ENCODE assay signal across 34 cellular contexts in the genomic region with DNA sequence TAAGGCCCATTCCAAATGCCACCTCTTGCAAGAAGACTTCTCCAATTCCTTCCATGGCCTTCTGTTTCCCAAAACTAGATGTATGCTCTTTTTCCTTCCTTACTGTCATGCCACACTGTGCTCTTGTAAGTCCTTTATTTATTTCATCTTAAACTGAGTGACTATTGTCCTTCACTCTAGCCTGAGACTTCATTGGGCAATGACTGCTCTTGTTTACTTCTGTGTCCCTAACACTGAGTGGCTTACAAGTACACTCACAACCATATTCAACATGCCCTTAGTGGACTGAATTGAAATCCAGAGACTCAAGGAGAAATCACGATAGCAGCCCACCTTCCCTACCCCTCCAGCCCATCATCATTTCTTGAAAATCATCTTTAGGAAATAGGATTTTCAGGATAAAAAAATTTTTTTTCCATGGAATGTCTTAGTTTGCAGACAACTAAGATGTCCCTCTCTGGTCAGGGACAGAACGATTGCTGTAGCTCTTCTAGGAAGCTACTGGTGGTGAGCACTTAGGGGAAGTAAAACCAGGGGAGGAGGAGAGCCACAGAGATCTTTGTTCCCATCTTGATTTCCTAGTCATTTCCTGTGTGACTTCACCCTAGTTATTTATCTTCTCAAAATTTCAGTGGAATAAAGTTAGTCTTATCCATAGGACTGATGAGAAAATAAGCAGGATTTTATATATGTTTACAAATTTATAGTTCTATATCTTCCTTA.
A peak's percentile ranks its signal among the peaks of the same experiment; 100 is the strongest.
DNase-seq lines count a peak whose midpoint lies in the region; ATAC-seq and TF ChIP-seq lines count a peak whose summit lies in the region.
"Had no signal": no experiment of that assay in that cellular context is flagged by ENCODE, and none has a peak within 500 bp of the region (broad histone marks: within the 10 kb centered on the region; RNA-seq: fewer than 3 reads in every experiment).

No MANE protein-coding gene starts in this region.

- H3K36me3 ChIP-seq in lung (ENCODE audit: control insufficient read depth in 2 of 2, insufficient read depth in 2 of 2, low read length in 2 of 2) (peaks cover 0 to 3% of the 10 kb centered on the region in 2 donors), upper lobe of right lung (no peaks in the 10 kb centered on the region)
- H3K36me3 ChIP-seq: colonic mucosa, HAP-1, Peyer's patch, SJSA1, tibial artery had no signal

- peaks cover 12% of the 10 kb centered on the region for H3K9me3 Mint-ChIP-seq in dendritic cell treated with granulocyte-macrophage colony-stimulating factor and Interleukin-4, amounts not matched to agents 40 ng/mL and 50 ng/mL, for 4 days
- no peaks in the 10 kb centered on the region for H3K9me3 Mint-ChIP-seq in activated T-helper 2 cell treated with anti-CD3 and anti-CD28 coated beads, Interferon-gamma antibody, Interleukin-2, Interleukin-4, amounts not matched to agents 10 μg/mL and 5 μg/mL and 100 μg/mL, durations not matched to agents 14 hours and 24 hours and 36 hours
- H3K9me3 Mint-ChIP-seq: activated CD4-positive, alpha-beta memory T cell treated with anti-CD3 and anti-CD28 coated beads, Interleukin-2, amount 10 ng/mL, durations not matched to agents 7 days and 5 days; activated naive CD8-positive, alpha-beta T cell treated with anti-CD3 and anti-CD28 coated beads for 36 hours; effector memory CD8-positive, alpha-beta T cell; naive thymus-derived CD8-positive, alpha-beta T cell; T-helper 1 cell treated with Interleukin-12 subunit alpha and Interleukin-12 subunit beta and Interleukin-4 antibody, amounts not matched to agents 30 μg/mL and 1 μg/mL, for 36 hours had no signal

- 46 to 51% methylated on average over 2 of the region's 2 CpGs for WGBS in lung, 2 donors

- H3K4me3 Mint-ChIP-seq in dendritic cell treated with granulocyte-macrophage colony-stimulating factor and Interleukin-4, amounts not matched to agents 40 ng/mL and 50 ng/mL, for 4 days = no peak overlapping the region
- H3K4me3 Mint-ChIP-seq in activated T-helper 2 cell treated with anti-CD3 and anti-CD28 coated beads, Interferon-gamma antibody, Interleukin-2, Interleukin-4, amounts not matched to agents 10 μg/mL and 5 μg/mL and 100 μg/mL, durations not matched to agents 14 hours and 24 hours and 36 hours (ENCODE audit: low read depth) = no peak overlapping the region
- H3K4me3 Mint-ChIP-seq: activated CD4-positive, alpha-beta memory T cell treated with anti-CD3 and anti-CD28 coated beads, Interleukin-2, amount 10 ng/mL, durations not matched to agents 7 days and 5 days; activated naive CD8-positive, alpha-beta T cell treated with anti-CD3 and anti-CD28 coated beads for 36 hours; B cell; effector memory CD8-positive, alpha-beta T cell; naive thymus-derived CD8-positive, alpha-beta T cell; T-helper 1 cell treated with Interleukin-12 subunit alpha and Interleukin-12 subunit beta and Interleukin-4 antibody, amounts not matched to agents 30 μg/mL and 1 μg/mL, for 36 hours had no signal

- H3K36me3 Mint-ChIP-seq in dendritic cell treated with granulocyte-macrophage colony-stimulating factor and Interleukin-4, amounts not matched to agents 40 ng/mL and 50 ng/mL, for 4 days (ENCODE audit: low read depth) = peaks cover 49% of the 10 kb centered on the region
- H3K36me3 Mint-ChIP-seq in activated T-helper 2 cell treated with anti-CD3 and anti-CD28 coated beads, Interferon-gamma antibody, Interleukin-2, Interleukin-4, amounts not matched to agents 10 μg/mL and 5 μg/mL and 100 μg/mL, durations not matched to agents 14 hours and 24 hours and 36 hours (ENCODE audit: low read depth) = no peaks in the 10 kb centered on the region
- H3K36me3 Mint-ChIP-seq: activated naive CD8-positive, alpha-beta T cell treated with anti-CD3 and anti-CD28 coated beads for 36 hours; naive thymus-derived CD8-positive, alpha-beta T cell had no signal

- H3K9me3 ChIP-seq in lung (ENCODE audit: control insufficient read depth in 2 of 2, insufficient read depth in 1 of 2, low read length in 1 of 2) = no peaks in the 10 kb centered on the region
- no peaks in the 10 kb centered on the region for H3K9me3 ChIP-seq in upper lobe of right lung
- H3K9me3 ChIP-seq: A549, colonic mucosa, HAP-1, heart right ventricle, Peyer's patch, SJSA1, tibial artery had no signal

- TF ChIP-seq CTCF in lung (IDR thresholded peaks at IDR 0.05; ENCODE audit: control extremely low read depth, extremely low read depth) = no peak
- no peak for TF ChIP-seq CTCF in upper lobe of right lung (IDR thresholded peaks at IDR 0.05)

- peaks cover 0 to 3% of the 10 kb centered on the region in 2 donors for H3K4me1 ChIP-seq in lung (ENCODE audit: control insufficient read depth in 2 of 2, insufficient read depth in 2 of 2, low read length in 2 of 2)
- H3K4me1 ChIP-seq in upper lobe of right lung = no peaks in the 10 kb centered on the region
- H3K4me1 ChIP-seq: A549, colonic mucosa, foreskin keratinocyte, HAP-1, Peyer's patch, SJSA1, tibial artery had no signal

- no peaks in the 10 kb centered on the region for H3K27me3 Mint-ChIP-seq in dendritic cell treated with granulocyte-macrophage colony-stimulating factor and Interleukin-4, amounts not matched to agents 40 ng/mL and 50 ng/mL, for 4 days
- H3K27me3 Mint-ChIP-seq in activated T-helper 2 cell treated with anti-CD3 and anti-CD28 coated beads, Interferon-gamma antibody, Interleukin-2, Interleukin-4, amounts not matched to agents 10 μg/mL and 5 μg/mL and 100 μg/mL, durations not matched to agents 14 hours and 24 hours and 36 hours (ENCODE audit: low read depth) = no peaks in the 10 kb centered on the region
- H3K27me3 Mint-ChIP-seq: activated CD4-positive, alpha-beta memory T cell treated with anti-CD3 and anti-CD28 coated beads, Interleukin-2, amount 10 ng/mL, durations not matched to agents 7 days and 5 days; B cell; effector memory CD8-positive, alpha-beta T cell had no signal

- peaks cover 28% of the 10 kb centered on the region for H3K4me1 Mint-ChIP-seq in dendritic cell treated with granulocyte-macrophage colony-stimulating factor and Interleukin-4, amounts not matched to agents 40 ng/mL and 50 ng/mL, for 4 days (ENCODE audit: low read depth)
- no peaks in the 10 kb centered on the region for H3K4me1 Mint-ChIP-seq in activated T-helper 2 cell treated with anti-CD3 and anti-CD28 coated beads, Interferon-gamma antibody, Interleukin-2, Interleukin-4, amounts not matched to agents 10 μg/mL and 5 μg/mL and 100 μg/mL, durations not matched to agents 14 hours and 24 hours and 36 hours (ENCODE audit: low read depth)
- H3K4me1 Mint-ChIP-seq: activated CD4-positive, alpha-beta memory T cell treated with anti-CD3 and anti-CD28 coated beads, Interleukin-2, amount 10 ng/mL, durations not matched to agents 7 days and 5 days; activated naive CD8-positive, alpha-beta T cell treated with anti-CD3 and anti-CD28 coated beads for 36 hours had no signal

- intact Hi-C loops in Right ventricle myocardium superior (cut with DNase I) (no loop called here), cardiac septum (cut with DNase I) (no loop called here), upper lobe of right lung (cut with DNase I) (no loop called here)
- intact Hi-C loops in dendritic cell treated with granulocyte-macrophage colony-stimulating factor and Interleukin-4, amounts not matched to agents 40 ng/mL and 50 ng/mL, for 4 days (cut with micrococcal nuclease) = no loop called here
- intact Hi-C loops in activated T-helper 2 cell treated with anti-CD3 and anti-CD28 coated beads, Interferon-gamma antibody, Interleukin-2, Interleukin-4, amounts not matched to agents 10 μg/mL and 5 μg/mL and 100 μg/mL, durations not matched to agents 14 hours and 24 hours and 36 hours (cut with micrococcal nuclease) = no loop called here

- H3K27ac ChIP-seq in lung (ENCODE audit: low read depth in 1 of 2, low read length in 1 of 2) = no peak overlapping the region
- H3K27ac ChIP-seq in upper lobe of right lung = peak overlapping the region; percentile 6
- H3K27ac ChIP-seq: A549, colonic mucosa, foreskin keratinocyte, SJSA1, tibial artery had no signal

- H3K4me3 ChIP-seq in lung (no peak overlapping the region), upper lobe of right lung (no peak overlapping the region)
- H3K4me3 ChIP-seq: A549, colonic mucosa, HAP-1, heart right ventricle, Peyer's patch, SJSA1, tibial artery had no signal

- H3K27me3 ChIP-seq in lung (ENCODE audit: control insufficient read depth, insufficient read depth) (no peaks in the 10 kb centered on the region), upper lobe of right lung (no peaks in the 10 kb centered on the region)
- H3K27me3 ChIP-seq: colonic mucosa, foreskin keratinocyte, heart right ventricle, Peyer's patch, SJSA1, tibial artery had no signal

- DNase-seq in Right ventricle myocardium superior = no peak
- no peak for DNase-seq in cardiac septum (ENCODE audit: low spot score)
- DNase-seq in lung (ENCODE audit: low spot score) = no peak
- DNase-seq in upper lobe of right lung = no peak
- no peak for DNase-seq in activated T-helper 2 cell treated with anti-CD3 and anti-CD28 coated beads, Interferon-gamma antibody, Interleukin-2, Interleukin-4, amounts not matched to agents 10 μg/mL and 5 μg/mL and 100 μg/mL, durations not matched to agents 14 hours and 24 hours and 36 hours (ENCODE audit: low spot score)
- no peak for DNase-seq in DMS 273 treated with DMSO at 0.1 percent for 48 hours (lab: John Stamatoyannopoulos, UW)
- DNase-seq: activated CD4-positive, alpha-beta memory T cell treated with anti-CD3 and anti-CD28 coated beads, Interleukin-2, amount 10 ng/mL, durations not matched to agents 7 days and 5 days; activated CD4-positive, CD25-positive, alpha-beta regulatory T cell treated with anti-CD3 and anti-CD28 coated beads, Interleukin-2, amount 50 U/mL, for 72 hours; activated CD8-positive, alpha-beta memory T cell treated with anti-CD3 and anti-CD28 coated beads, Interleukin-2, amount 50 U/mL, for 48 hours; activated naive CD8-positive, alpha-beta T cell treated with anti-CD3 and anti-CD28 coated beads for 36 hours; aorta; colonic mucosa; DMS53; effector memory CD8-positive, alpha-beta T cell; foreskin keratinocyte; heart right ventricle; KG1; kidney glomerular epithelial cell; MM.1S; naive thymus-derived CD8-positive, alpha-beta T cell; NCI-H146; NCI-H510A treated with DMSO at 0.1 percent for 48 hours; NK-92 treated with Interleukin-12 subunit alpha and Interleukin-12 subunit beta, amount 100 ng/mL, for 24 hours; Peyer's patch; stimulated activated CD4-positive, alpha-beta T cell treated with anti-CD3 and anti-CD28 coated beads, Interleukin-2, amount 100 ng/mL, for 24 hours; tibial artery had no signal

- H3K27ac Mint-ChIP-seq in dendritic cell treated with granulocyte-macrophage colony-stimulating factor and Interleukin-4, amounts not matched to agents 40 ng/mL and 50 ng/mL, for 4 days = peak overlapping the region; percentile 78
- H3K27ac Mint-ChIP-seq in activated T-helper 2 cell treated with anti-CD3 and anti-CD28 coated beads, Interferon-gamma antibody, Interleukin-2, Interleukin-4, amounts not matched to agents 10 μg/mL and 5 μg/mL and 100 μg/mL, durations not matched to agents 14 hours and 24 hours and 36 hours = no peak overlapping the region
- H3K27ac Mint-ChIP-seq: activated CD4-positive, alpha-beta memory T cell treated with anti-CD3 and anti-CD28 coated beads, Interleukin-2, amount 10 ng/mL, durations not matched to agents 7 days and 5 days; activated naive CD8-positive, alpha-beta T cell treated with anti-CD3 and anti-CD28 coated beads for 36 hours; B cell; naive thymus-derived CD8-positive, alpha-beta T cell; T-helper 1 cell treated with Interleukin-12 subunit alpha and Interleukin-12 subunit beta and Interleukin-4 antibody, amounts not matched to agents 30 μg/mL and 1 μg/mL, for 36 hours had no signal

- ATAC-seq in Right ventricle myocardium superior (ENCODE audit: poor library complexity) = peak; percentile 56
- ATAC-seq in lung (ENCODE audit: insufficient read depth, low FRiP score) = peak; percentile 64
- peak; percentile 89 for ATAC-seq in upper lobe of right lung
- ATAC-seq in HG03108 (IDR thresholded peaks at IDR 0.05; ENCODE audit: unreplicated experiment) = no peak
- ATAC-seq: A549; effector memory CD8-positive, alpha-beta T cell; esophagus mucosa; foreskin keratinocyte; naive thymus-derived CD8-positive, alpha-beta T cell had no signal
